2 cellular contexts compared by ENCODE assay signal in the genomic region with DNA sequence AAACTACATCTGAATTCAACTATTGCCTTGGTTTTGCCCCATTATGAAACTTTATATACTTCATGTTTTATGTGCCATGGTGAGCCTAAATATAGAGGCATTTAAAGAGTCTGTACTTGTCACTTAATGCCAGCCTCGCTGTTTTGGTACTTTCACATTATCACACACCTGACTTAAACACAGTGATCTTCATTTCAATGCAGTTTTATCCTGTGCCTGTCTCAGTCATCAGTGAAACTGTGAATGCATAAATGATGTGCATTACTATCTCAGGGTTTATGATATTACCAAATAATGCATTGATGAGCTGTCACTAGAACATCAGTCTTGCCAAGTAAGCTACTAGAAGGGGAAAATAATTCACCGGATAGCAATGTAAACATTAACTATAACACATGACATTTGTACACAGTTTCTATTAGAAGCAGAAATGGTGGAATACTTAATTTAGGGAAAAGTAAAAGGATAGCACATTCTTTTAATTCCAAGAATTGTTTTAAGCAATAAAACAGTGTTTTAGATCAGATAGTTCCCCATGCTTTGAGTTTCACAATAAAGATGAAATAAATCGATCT.
TF ChIP-seq lines count a peak whose summit lies in the region.

No MANE protein-coding gene starts in this region.

TF ChIP-seq in SK-N-SH treated with all-trans-retinoic acid at 6 μM for 48 hours, 23 proteins besides CTCF, POLR2A, EP300 and RAD21 (continued from another document):
- TF ChIP-seq, protein P1, sequence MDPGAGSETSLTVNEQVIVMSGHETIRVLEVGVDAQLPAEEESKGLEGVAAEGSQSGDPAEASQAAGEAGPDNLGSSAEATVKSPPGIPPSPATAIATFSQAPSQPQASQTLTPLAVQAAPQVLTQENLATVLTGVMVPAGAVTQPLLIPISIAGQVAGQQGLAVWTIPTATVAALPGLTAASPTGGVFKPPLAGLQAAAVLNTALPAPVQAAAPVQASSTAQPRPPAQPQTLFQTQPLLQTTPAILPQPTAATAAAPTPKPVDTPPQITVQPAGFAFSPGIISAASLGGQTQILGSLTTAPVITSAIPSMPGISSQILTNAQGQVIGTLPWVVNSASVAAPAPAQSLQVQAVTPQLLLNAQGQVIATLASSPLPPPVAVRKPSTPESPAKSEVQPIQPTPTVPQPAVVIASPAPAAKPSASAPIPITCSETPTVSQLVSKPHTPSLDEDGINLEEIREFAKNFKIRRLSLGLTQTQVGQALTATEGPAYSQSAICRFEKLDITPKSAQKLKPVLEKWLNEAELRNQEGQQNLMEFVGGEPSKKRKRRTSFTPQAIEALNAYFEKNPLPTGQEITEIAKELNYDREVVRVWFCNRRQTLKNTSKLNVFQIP (CRISPR knock-in tag; IDR thresholded peaks at IDR 0.05; ENCODE audit: borderline replicate concordance, low read depth): no peak
- TF ChIP-seq ZFP3 (CRISPR knock-in tag; IDR thresholded peaks at IDR 0.05) (no peak), ESRRG (CRISPR knock-in tag; IDR thresholded peaks at IDR 0.05) (no peak), RARB (CRISPR knock-in tag; IDR thresholded peaks at IDR 0.05) (no peak), GLIS3 (CRISPR knock-in tag; IDR thresholded peaks at IDR 0.05) (no peak)

TF ChIP-seq in SK-N-SH, 30 proteins besides CTCF, POLR2A, EP300 and RAD21 (continued from another document):
- TF ChIP-seq SIN3A (IDR thresholded peaks at IDR 0.05; ENCODE audit: borderline replicate concordance, low read depth, low read length) (no peak), TEAD4 (IDR thresholded peaks at IDR 0.05; ENCODE audit: borderline replicate concordance, insufficient read depth) (no peak), CHD2 (IDR thresholded peaks at IDR 0.05; ENCODE audit: low read length, partially characterized antibody) (no peak), ELF1 (IDR thresholded peaks at IDR 0.05) (no peak)
- TF ChIP-seq, protein P2, sequence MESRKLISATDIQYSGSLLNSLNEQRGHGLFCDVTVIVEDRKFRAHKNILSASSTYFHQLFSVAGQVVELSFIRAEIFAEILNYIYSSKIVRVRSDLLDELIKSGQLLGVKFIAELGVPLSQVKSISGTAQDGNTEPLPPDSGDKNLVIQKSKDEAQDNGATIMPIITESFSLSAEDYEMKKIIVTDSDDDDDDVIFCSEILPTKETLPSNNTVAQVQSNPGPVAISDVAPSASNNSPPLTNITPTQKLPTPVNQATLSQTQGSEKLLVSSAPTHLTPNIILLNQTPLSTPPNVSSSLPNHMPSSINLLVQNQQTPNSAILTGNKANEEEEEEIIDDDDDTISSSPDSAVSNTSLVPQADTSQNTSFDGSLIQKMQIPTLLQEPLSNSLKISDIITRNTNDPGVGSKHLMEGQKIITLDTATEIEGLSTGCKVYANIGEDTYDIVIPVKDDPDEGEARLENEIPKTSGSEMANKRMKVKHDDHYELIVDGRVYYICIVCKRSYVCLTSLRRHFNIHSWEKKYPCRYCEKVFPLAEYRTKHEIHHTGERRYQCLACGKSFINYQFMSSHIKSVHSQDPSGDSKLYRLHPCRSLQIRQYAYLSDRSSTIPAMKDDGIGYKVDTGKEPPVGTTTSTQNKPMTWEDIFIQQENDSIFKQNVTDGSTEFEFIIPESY (IDR thresholded peaks at IDR 0.05; ENCODE audit: borderline replicate concordance, low read depth): no peak
TF ChIP-seq in SK-N-SH: peak in this region for 0.
